9 cellular contexts compared by ENCODE assay signal in genomic region chr9:136092741-136093140, GRCh38. TPM values are rescaled to one million over a fixed set of nuclear protein-coding genes. Genes with fewer than 3 reads are reported as not detected.
DNase-seq lines count a peak whose midpoint lies in the region; ATAC-seq and TF ChIP-seq lines count a peak whose summit lies in the region.
"Had no signal": no experiment of that assay in that cellular context is flagged by ENCODE, and none has a peak within 500 bp of the region (broad histone marks: within the 10 kb centered on the region; RNA-seq: fewer than 3 reads in every experiment).

No MANE protein-coding gene starts in this region.

- CTCF ChIA-PET in WTC11 (lab: Charles Lee) = interaction anchor here (0.8 to 1.3 kb wide), 2 partner anchors 19 to 30 kb away, joined by 3 to 7 read pairs; no protein-coding TSS in a partner anchor

- peaks cover 68% of the 10 kb centered on the region for H3K79me2 ChIP-seq in GM23248 (ENCODE audit: insufficient read depth)
- H3K79me2 ChIP-seq in fibroblast of lung (ENCODE audit: control insufficient read depth, insufficient read depth, low read length) = peaks cover 60% of the 10 kb centered on the region

- peaks cover 23% of the 10 kb centered on the region for H3K4me1 Mint-ChIP-seq in WTC11

- ATAC-seq in WTC11 (no peak), GM21381 (IDR thresholded peaks at IDR 0.05; ENCODE audit: unreplicated experiment) (no peak), GM21360 (IDR thresholded peaks at IDR 0.05; ENCODE audit: unreplicated experiment) (no peak), omental fat pad (ENCODE audit: low FRiP score) (no peak)

- no peaks in the 10 kb centered on the region for H3K36me3 Mint-ChIP-seq in WTC11

- peak overlapping the region; percentile 51 for H3K4me3 Mint-ChIP-seq in WTC11

- POLR2A ChIA-PET in WTC11 (lab: Charles Lee) = no interaction called here

- no peak overlapping the region for H2AFZ ChIP-seq in GM23248
- H2AFZ ChIP-seq in fibroblast of lung (ENCODE audit: low read length) = no peak overlapping the region

- no peaks in the 10 kb centered on the region for H3K9me3 Mint-ChIP-seq in WTC11

- WGBS in GM23248 (ENCODE audit: low coverage in 1 of 2, low lambda C conversion rate in 2 of 2, missing lambda C conversion rate in 2 of 2), 2 experiments = 80 to 82% methylated on average over 9 of the region's 9 CpGs

- H3K36me3 ChIP-seq in GM23248 (ENCODE audit: low read depth) (no peaks in the 10 kb centered on the region), fibroblast of lung (ENCODE audit: control insufficient read depth, insufficient read depth, low read length) (peaks cover 4% of the 10 kb centered on the region), skeletal muscle satellite cell (ENCODE audit: insufficient read depth, low read length) (peaks cover 6% of the 10 kb centered on the region)

- no peaks in the 10 kb centered on the region for H3K9me2 ChIP-seq in GM23248 (ENCODE audit: insufficient read depth)

- no peaks in the 10 kb centered on the region for H3K9me3 ChIP-seq in GM23248 (ENCODE audit: low read depth)
- H3K9me3 ChIP-seq in fibroblast of lung (ENCODE audit: control insufficient read depth, insufficient read depth, low read depth, low read length) = no peaks in the 10 kb centered on the region
- no peaks in the 10 kb centered on the region for H3K9me3 ChIP-seq in skeletal muscle satellite cell (replicated peaks; ENCODE audit: low read length)

- H3K27ac ChIP-seq in GM23248 (peak overlapping the region; percentile 56), fibroblast of lung (ENCODE audit: insufficient read depth, low read length) (no peak overlapping the region)

- H3K9ac ChIP-seq in GM23248 (peak overlapping the region; percentile 85), fibroblast of lung (ENCODE audit: insufficient read depth, low read length) (no peak overlapping the region), skeletal muscle satellite cell (ENCODE audit: low read depth, low read length) (peak overlapping the region; percentile 89)

- H4K20me1 ChIP-seq in GM23248 (ENCODE audit: insufficient read depth) (0 out of 2 replicates have a peak, but pooled peaks cover 5% of the 10 kb centered on the region), fibroblast of lung (ENCODE audit: control insufficient read depth, extremely low read depth, insufficient read depth, low read length) (no peaks in the 10 kb centered on the region)

- H3K4me2 ChIP-seq in GM23248 (ENCODE audit: unreplicated experiment) (peak overlapping the region; percentile 87), fibroblast of lung (ENCODE audit: extremely low read depth, insufficient read depth, low read length) (peak overlapping the region; percentile 77), skeletal muscle satellite cell (ENCODE audit: low read length) (peak overlapping the region; percentile 99)

- in situ Hi-C loops in GM23248 (cut with MboI) = no loop called here

- peaks cover 4% of the 10 kb centered on the region; the same call in 1 of the 2 replicates for H3F3A ChIP-seq in GM23248 (ENCODE audit: insufficient read depth)

- DNase-seq in GM23248 (no peak), WTC11 (ENCODE audit: low spot score) (no peak), fibroblast of lung (ENCODE audit: low read depth in 2 of 2) (no peak), GDM1 (lab: John Stamatoyannopoulos, UW) (no peak), omental fat pad (ENCODE audit: low spot score) (no peak)
- DNase-seq: NCI-H2029 treated with DMSO at 0.1 percent for 48 hours had no signal

- H3K27me3 Mint-ChIP-seq in WTC11 (ENCODE audit: low read depth) = peaks cover 38% of the 10 kb centered on the region

- no peaks in the 10 kb centered on the region for H3K27me3 ChIP-seq in GM23248 (replicated peaks; ENCODE audit: insufficient read depth)
- H3K27me3 ChIP-seq in fibroblast of lung (ENCODE audit: control insufficient read depth, insufficient read depth, low read length) = no peaks in the 10 kb centered on the region
- no peaks in the 10 kb centered on the region for H3K27me3 ChIP-seq in skeletal muscle satellite cell (ENCODE audit: control insufficient read depth, insufficient read depth, low read length)

- peaks cover 15% of the 10 kb centered on the region for H3K4me1 ChIP-seq in GM23248 (ENCODE audit: insufficient read depth)
- peaks cover 10% of the 10 kb centered on the region for H3K4me1 ChIP-seq in fibroblast of lung (ENCODE audit: control insufficient read depth, extremely low read depth, insufficient read depth, low read length)
- H3K4me1 ChIP-seq in skeletal muscle satellite cell (ENCODE audit: control insufficient read depth, insufficient read depth, low read length) = peaks cover 37% of the 10 kb centered on the region

- TF ChIP-seq CTCF in WTC11 (IDR thresholded peaks at IDR 0.05) (no peak), fibroblast of lung (conservative IDR thresholded peaks at IDR 0.05 in 1 of 2, IDR thresholded peaks at IDR 0.05 in 1 of 2; ENCODE audit: low read depth in 1 of 2, low read length in 2 of 2) (no peak), omental fat pad (IDR thresholded peaks at IDR 0.05) (no peak)

- H3K4me3 ChIP-seq in GM23248 (no peak overlapping the region), fibroblast of lung (replicated peaks in 1 of 4; ENCODE audit: control extremely low read depth in 1 of 4, insufficient read depth in 1 of 4, low read depth in 3 of 4, low read length in 4 of 4) (peak overlapping the region in 1 of 4 experiments; percentile 76), skeletal muscle satellite cell (ENCODE audit: low read length) (peak overlapping the region; percentile 80)

- H3K27ac Mint-ChIP-seq in WTC11 = peak overlapping the region; percentile 8; the same call in 1 of the 2 replicates

TF ChIP-seq in WTC11, 78 proteins besides CTCF, POLR2A, EP300 and RAD21:
- TF ChIP-seq ZNF121 (CRISPR knock-in tag; IDR thresholded peaks at IDR 0.05) (no peak), NR2C2 (CRISPR knock-in tag; IDR thresholded peaks at IDR 0.05) (no peak), IRF1 (CRISPR knock-in tag; IDR thresholded peaks at IDR 0.05) (no peak), ZNF219 (CRISPR knock-in tag; IDR thresholded peaks at IDR 0.05; ENCODE audit: borderline replicate concordance) (no peak), ETV6 (CRISPR knock-in tag; IDR thresholded peaks at IDR 0.05) (no peak), CREB1 (CRISPR knock-in tag; IDR thresholded peaks at IDR 0.05) (no peak), ATF6 (CRISPR knock-in tag; IDR thresholded peaks at IDR 0.05) (no peak), ERG (CRISPR knock-in tag; IDR thresholded peaks at IDR 0.05) (no peak), JAZF1 (CRISPR knock-in tag; IDR thresholded peaks at IDR 0.05) (no peak), SP1 (CRISPR knock-in tag; conservative IDR thresholded peaks at IDR 0.05) (no peak)

RNA-seq across cellular contexts. Expression of gene NACC2, which starts 2.3 kb away (rescaled TPM):
- 30.7 and 35.9 TPM in 2 replicates for total RNA-seq in GM23248 (2014; rRNA removed; shearing (Covaris generic))
- polyA plus RNA-seq in GM23248 (2016; fragmentation: Nextera tagmentation; extraction: Ambion mirVana) = 5.2 and 5.3 TPM in 2 replicates
- total RNA-seq in WTC11 (2021) = 14.1 to 17.1 TPM (median 14.5 TPM) in 3 replicates
- 18.2 and 18.5 TPM in 2 replicates for total RNA-seq in fibroblast of lung
- polyA plus RNA-seq in fibroblast of lung = 12.3 and 14.4 TPM in 2 replicates
- polyA plus RNA-seq in fibroblast of lung (2012) = 19.3 and 19.8 TPM in 2 replicates
- polyA minus RNA-seq in fibroblast of lung (ENCODE audit: low replicate concordance) = 18.7 and 24.5 TPM in 2 replicates
- 19.9 and 20.0 TPM in 2 replicates for total RNA-seq in skeletal muscle satellite cell (2012; rRNA removed)
- total RNA-seq in omental fat pad = 10 to 100 TPM; 22.9 to 37.6 (median 24.8) TPM

RNA-seq across cellular contexts. Expression of gene TMEM250, which starts 25.9 kb away (rescaled TPM):
- 69.7 and 94.0 TPM in 2 replicates for total RNA-seq in GM23248 (2014; rRNA removed; shearing (Covaris generic))
- polyA plus RNA-seq in GM23248 (2016; fragmentation: Nextera tagmentation; extraction: Ambion mirVana) = 25.2 and 25.9 TPM in 2 replicates
- total RNA-seq in WTC11 (2021) = 39.4 to 41.0 TPM (median 39.5 TPM) in 3 replicates
- total RNA-seq in fibroblast of lung = 43.3 and 48.0 TPM in 2 replicates
- polyA plus RNA-seq in fibroblast of lung = 13.3 and 13.6 TPM in 2 replicates
- 23.7 and 26.1 TPM in 2 replicates for polyA plus RNA-seq in fibroblast of lung (2012)
- polyA minus RNA-seq in fibroblast of lung (ENCODE audit: low replicate concordance) = 15.6 and 19.8 TPM in 2 replicates
- total RNA-seq in skeletal muscle satellite cell (2012; rRNA removed) = 39.0 and 51.5 TPM in 2 replicates
- 10 to 100 TPM; 23.8 to 31.1 (median 28.4) TPM for total RNA-seq in omental fat pad
